In the genomic region with DNA sequence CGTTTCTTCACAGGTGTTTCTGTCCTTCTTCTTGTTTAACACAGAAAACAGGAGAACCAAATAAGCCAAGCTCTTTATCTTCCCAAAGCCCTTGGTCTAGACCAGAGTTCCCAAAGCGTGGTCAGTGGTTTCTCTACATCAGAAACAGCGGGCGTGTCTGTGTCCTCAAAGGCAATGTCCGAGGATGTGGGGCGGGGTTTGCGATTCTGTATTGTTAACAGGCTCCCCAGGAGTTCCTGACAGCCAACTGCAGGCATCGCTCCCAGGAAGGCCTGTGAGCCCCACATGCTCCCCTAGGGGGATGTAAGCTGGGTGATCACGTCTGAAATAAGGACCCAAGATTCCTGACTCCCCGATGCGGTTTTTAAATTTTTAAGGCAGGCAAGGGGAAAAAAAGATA, we compare ENCODE assay signal across 12 cellular contexts. TPM values are rescaled to one million over a fixed set of nuclear protein-coding genes. Genes with fewer than 3 reads are reported as not detected.
DNase-seq lines count a peak whose midpoint lies in the region; ATAC-seq and TF ChIP-seq lines count a peak whose summit lies in the region.
"Had no signal": no experiment of that assay in that cellular context is flagged by ENCODE, and none has a peak within 500 bp of the region (broad histone marks: within the 10 kb centered on the region; RNA-seq: fewer than 3 reads in every experiment).

No MANE protein-coding gene starts in this region.

- H3K4me1 ChIP-seq in naive thymus-derived CD4-positive, alpha-beta T cell (ENCODE audit: control insufficient read depth in 2 of 2, insufficient read depth in 2 of 2, low read length in 2 of 2) = peaks cover 0 to under 1% of the 10 kb centered on the region in 2 donors

- H3K4me1 Mint-ChIP-seq in CD4-positive, alpha-beta T cell (ENCODE audit: low read depth) = peaks cover 4% of the 10 kb centered on the region
- peaks cover 40 to 46% (median 45%) of the 10 kb centered on the region in 3 donors for H3K4me1 Mint-ChIP-seq in IgD-negative memory B cell
- peaks cover 21% of the 10 kb centered on the region for H3K4me1 Mint-ChIP-seq in activated naive CD8-positive, alpha-beta T cell treated with anti-CD3 and anti-CD28 coated beads for 36 hours
- H3K4me1 Mint-ChIP-seq in naive thymus-derived CD4-positive, alpha-beta T cell = peaks cover 2 to 14% (median 4%) of the 10 kb centered on the region in 7 donors

- ATAC-seq in CD4-positive, alpha-beta T cell (ENCODE audit: poor library complexity) = no peak
- no peak for ATAC-seq in naive thymus-derived CD4-positive, alpha-beta T cell
- ATAC-seq in HG03460 (IDR thresholded peaks at IDR 0.05; ENCODE audit: unreplicated experiment) = no peak

- H3K27ac Mint-ChIP-seq in CD4-positive, alpha-beta T cell = peak overlapping the region; percentile 42
- H3K27ac Mint-ChIP-seq in IgD-negative memory B cell = peak overlapping the region; percentile 92 to 95 (median 94)
- peak overlapping the region; percentile 38 for H3K27ac Mint-ChIP-seq in activated naive CD8-positive, alpha-beta T cell treated with anti-CD3 and anti-CD28 coated beads for 36 hours
- peak overlapping the region in 6 of 9 donors; percentile 13 to 65 (median 44) for H3K27ac Mint-ChIP-seq in naive thymus-derived CD4-positive, alpha-beta T cell
- H3K27ac Mint-ChIP-seq: nephron had no signal

- DNase-seq in CD4-positive, alpha-beta T cell = no peak
- DNase-seq in activated naive CD8-positive, alpha-beta T cell treated with anti-CD3 and anti-CD28 coated beads for 36 hours = no peak
- DNase-seq in naive thymus-derived CD4-positive, alpha-beta T cell = no peak
- DNase-seq in GM13976 (ENCODE audit: low spot score) = no peak
- no peak for DNase-seq in SW 1271 (lab: John Stamatoyannopoulos, UW)
- no peak for DNase-seq in SKM-1 (lab: John Stamatoyannopoulos, UW; ENCODE audit: unreplicated experiment)
- DNase-seq: anterior cingulate cortex; effector memory CD4-positive, alpha-beta T cell; PC-9 had no signal

- no peak overlapping the region for H3K4me3 Mint-ChIP-seq in CD4-positive, alpha-beta T cell
- H3K4me3 Mint-ChIP-seq in IgD-negative memory B cell = peak overlapping the region in 1 of 4 donors; percentile 63
- no peak overlapping the region for H3K4me3 Mint-ChIP-seq in activated naive CD8-positive, alpha-beta T cell treated with anti-CD3 and anti-CD28 coated beads for 36 hours
- no peak overlapping the region for H3K4me3 Mint-ChIP-seq in naive thymus-derived CD4-positive, alpha-beta T cell
- H3K4me3 Mint-ChIP-seq: nephron had no signal

- in situ Hi-C loops in GM13976 (cut with MboI; ENCODE audit: low sequenced_read_pairs, unreplicated experiment) = no loop called here

- peaks cover 11 to 51% (median 11%) of the 10 kb centered on the region in 3 experiments for H3K36me3 ChIP-seq in naive thymus-derived CD4-positive, alpha-beta T cell (ENCODE audit: control insufficient read depth in 2 of 3, insufficient read depth in 3 of 3, low read length in 3 of 3)

- no peaks in the 10 kb centered on the region for H3K9me3 Mint-ChIP-seq in CD4-positive, alpha-beta T cell
- H3K9me3 Mint-ChIP-seq in IgD-negative memory B cell = no peaks in the 10 kb centered on the region
- H3K9me3 Mint-ChIP-seq in activated naive CD8-positive, alpha-beta T cell treated with anti-CD3 and anti-CD28 coated beads for 36 hours = no peaks in the 10 kb centered on the region
- H3K9me3 Mint-ChIP-seq in naive thymus-derived CD4-positive, alpha-beta T cell = no peaks in the 10 kb centered on the region
- H3K9me3 Mint-ChIP-seq: nephron had no signal

- CTCF ChIA-PET in CD4-positive, alpha-beta T cell (lab: Charles Lee) = no interaction called here
- CTCF ChIA-PET in naive thymus-derived CD4-positive, alpha-beta T cell (lab: Charles Lee) = no interaction called here

- no peaks in the 10 kb centered on the region for H3K27me3 ChIP-seq in CD4-positive, alpha-beta T cell (ENCODE audit: control insufficient read depth, insufficient read depth, low read length)
- H3K27me3 ChIP-seq in naive thymus-derived CD4-positive, alpha-beta T cell (ENCODE audit: control insufficient read depth in 2 of 2, insufficient read depth in 2 of 2, low read length in 2 of 2) = no peaks in the 10 kb centered on the region

- intact Hi-C loops in CD4-positive, alpha-beta T cell (cut with DNase I, micrococcal nuclease) = no loop called here
- intact Hi-C loops in naive thymus-derived CD4-positive, alpha-beta T cell (cut with micrococcal nuclease) = no loop called here

- H3K27me3 Mint-ChIP-seq in CD4-positive, alpha-beta T cell = no peaks in the 10 kb centered on the region
- no peaks in the 10 kb centered on the region for H3K27me3 Mint-ChIP-seq in IgD-negative memory B cell
- H3K27me3 Mint-ChIP-seq in activated naive CD8-positive, alpha-beta T cell treated with anti-CD3 and anti-CD28 coated beads for 36 hours = no peaks in the 10 kb centered on the region
- H3K27me3 Mint-ChIP-seq in naive thymus-derived CD4-positive, alpha-beta T cell = no peaks in the 10 kb centered on the region

- POLR2A ChIA-PET in CD4-positive, alpha-beta T cell (lab: Charles Lee) = interaction anchor here (1.3 kb wide), 1 partner anchor 139 kb away, joined by 3 read pairs; a partner anchor contains a TSS
- POLR2A ChIA-PET in naive thymus-derived CD4-positive, alpha-beta T cell (lab: Charles Lee) = no interaction called here

- no peak overlapping the region for H3K27ac ChIP-seq in CD4-positive, alpha-beta T cell (ENCODE audit: low read depth, low read length)
- H3K27ac ChIP-seq in naive thymus-derived CD4-positive, alpha-beta T cell (ENCODE audit: low read depth, low read length) = no peak overlapping the region
- H3K27ac ChIP-seq: PC-9 had no signal

- no peak for TF ChIP-seq CTCF in CD4-positive, alpha-beta T cell (IDR thresholded peaks at IDR 0.05)
- no peak for TF ChIP-seq CTCF in GM13976 (IDR thresholded peaks at IDR 0.05; ENCODE audit: borderline replicate concordance, control extremely low read depth, extremely low read depth, insufficient read depth, missing control alignments)

- no peak overlapping the region for H3K4me3 ChIP-seq in naive thymus-derived CD4-positive, alpha-beta T cell (ENCODE audit: low read length)
- H3K4me3 ChIP-seq: PC-9 had no signal

- H3K36me3 Mint-ChIP-seq in CD4-positive, alpha-beta T cell (ENCODE audit: low read depth) = peaks cover 42% of the 10 kb centered on the region
- no peaks in the 10 kb centered on the region for H3K36me3 Mint-ChIP-seq in IgD-negative memory B cell
- peaks cover 20% of the 10 kb centered on the region for H3K36me3 Mint-ChIP-seq in activated naive CD8-positive, alpha-beta T cell treated with anti-CD3 and anti-CD28 coated beads for 36 hours
- H3K36me3 Mint-ChIP-seq in naive thymus-derived CD4-positive, alpha-beta T cell = peaks cover 0 to 21% (median 10%) of the 10 kb centered on the region in 5 donors

- no peaks in the 10 kb centered on the region for H3K9me3 ChIP-seq in CD4-positive, alpha-beta T cell (ENCODE audit: control insufficient read depth, low read length)
- H3K9me3 ChIP-seq in naive thymus-derived CD4-positive, alpha-beta T cell (ENCODE audit: control insufficient read depth in 2 of 3, low read length in 3 of 3) = no peaks in the 10 kb centered on the region

RNA-seq across cellular contexts. Expression of a gene that starts 28.4 kb away (rescaled TPM):
- total RNA-seq in CD4-positive, alpha-beta T cell = 10 to 100 TPM; 11.1 to 12.0 TPM
- 22.0 TPM for polyA plus RNA-seq in IgD-negative memory B cell
- total RNA-seq in activated naive CD8-positive, alpha-beta T cell treated with anti-CD3 and anti-CD28 coated beads for 36 hours = 100 to 1,000 TPM; 103 to 107 TPM
- 10 to 100 TPM; 15.6 to 42.5 (median 21.1) TPM for total RNA-seq in naive thymus-derived CD4-positive, alpha-beta T cell
- polyA plus RNA-seq in naive thymus-derived CD4-positive, alpha-beta T cell = 10 to 100 TPM; 13.0 to 15.5 TPM

RNA-seq across cellular contexts. Expression of a gene that starts 46.6 kb away (rescaled TPM):
- 10 to 100 TPM; 29.4 to 32.4 TPM for total RNA-seq in CD4-positive, alpha-beta T cell
- polyA plus RNA-seq in IgD-negative memory B cell = 103 TPM
- total RNA-seq in activated naive CD8-positive, alpha-beta T cell treated with anti-CD3 and anti-CD28 coated beads for 36 hours = 10 to 100 TPM; 35.3 to 38.1 TPM
- 10 to 100 TPM; 26.9 to 39.4 (median 36.0) TPM for total RNA-seq in naive thymus-derived CD4-positive, alpha-beta T cell
- 10 to 100 TPM; 84.3 to 90.0 TPM for polyA plus RNA-seq in naive thymus-derived CD4-positive, alpha-beta T cell

RNA-seq across cellular contexts. Expression of a gene that starts 56.0 kb away (rescaled TPM):
- total RNA-seq in CD4-positive, alpha-beta T cell = 10 to 100 TPM; 33.2 to 35.2 TPM
- polyA plus RNA-seq in IgD-negative memory B cell = 101 TPM
- 10 to 100 TPM; 93.5 to 96.9 TPM for total RNA-seq in activated naive CD8-positive, alpha-beta T cell treated with anti-CD3 and anti-CD28 coated beads for 36 hours
- 10 to 100 TPM; 29.2 to 70.1 (median 34.4) TPM for total RNA-seq in naive thymus-derived CD4-positive, alpha-beta T cell
- polyA plus RNA-seq in naive thymus-derived CD4-positive, alpha-beta T cell = 100 to 1,000 TPM; 129 to 135 TPM

RNA-seq across cellular contexts. Expression of a gene that starts 56.3 kb away (rescaled TPM):
- 10 to 100 TPM; 88.8 to 96.5 TPM for total RNA-seq in CD4-positive, alpha-beta T cell
- polyA plus RNA-seq in IgD-negative memory B cell = 27.8 TPM
- total RNA-seq in activated naive CD8-positive, alpha-beta T cell treated with anti-CD3 and anti-CD28 coated beads for 36 hours = 10 to 100 TPM; 63.7 to 72.0 TPM
- 100 to 1,000 TPM in 2 of 5 experiments, 10 to 100 TPM in 3; 79.6 to 128 (median 87.4) TPM for total RNA-seq in naive thymus-derived CD4-positive, alpha-beta T cell
- polyA plus RNA-seq in naive thymus-derived CD4-positive, alpha-beta T cell = 10 to 100 TPM; 13.2 to 27.4 TPM

Comparison
In these comparisons a context has a peak if more than half of its experiments do, and no peak if none do; other contexts are left out.
1. H3K27ac Mint-ChIP-seq: peak in every context shown above with its lines; median percentile 94 in IgD-negative memory B cell; 44 in naive thymus-derived CD4-positive, alpha-beta T cell; 42 in CD4-positive, alpha-beta T cell; 38 in activated naive CD8-positive, alpha-beta T cell treated with anti-CD3 and anti-CD28 coated beads for 36 hours.